9 cellular contexts compared by ENCODE assay signal in the genomic region with DNA sequence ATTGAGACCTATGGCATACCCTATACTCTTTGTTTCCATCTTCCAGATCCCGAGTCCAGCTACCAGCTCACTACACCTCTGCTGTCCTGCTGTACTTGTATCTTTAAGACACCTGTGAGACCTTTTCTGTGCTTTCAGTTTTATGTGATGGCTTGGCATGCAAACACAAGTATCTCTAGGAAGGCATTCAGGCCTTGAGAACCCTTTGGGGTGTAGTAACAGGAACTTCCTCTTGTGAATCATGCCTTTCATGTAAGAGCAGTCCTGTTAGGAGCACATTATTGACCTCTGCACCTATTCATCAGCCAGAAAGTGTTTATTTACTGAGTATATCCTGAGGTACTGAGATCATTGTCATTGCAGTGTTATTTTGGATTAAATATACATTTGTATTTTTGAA.
DNase-seq lines count a peak whose midpoint lies in the region; ATAC-seq and TF ChIP-seq lines count a peak whose summit lies in the region.
"Had no signal": no experiment of that assay in that cellular context is flagged by ENCODE, and none has a peak within 500 bp of the region (broad histone marks: within the 10 kb centered on the region; RNA-seq: fewer than 3 reads in every experiment).

No MANE protein-coding gene starts in this region.

- peaks cover 5% of the 10 kb centered on the region for H3K9me3 ChIP-seq in left ventricle myocardium inferior (replicated peaks)

- CTCF ChIA-PET in Calu3 (lab: Charles Lee), result no interaction called here

- no peaks in the 10 kb centered on the region for H3K4me1 ChIP-seq in left ventricle myocardium inferior

- no peaks in the 10 kb centered on the region for H3K36me3 Mint-ChIP-seq in Calu3 (ENCODE audit: insufficient read depth, unreplicated experiment)

- H3K27ac Mint-ChIP-seq in Calu3 (ENCODE audit: unreplicated experiment), result peak overlapping the region; percentile 17

- no peak overlapping the region for H3K27ac ChIP-seq in left ventricle myocardium inferior (replicated peaks)

- H3K27me3 Mint-ChIP-seq in Calu3 (ENCODE audit: unreplicated experiment), result no peaks in the 10 kb centered on the region

- peaks cover 12% of the 10 kb centered on the region for H3K27me3 ChIP-seq in left ventricle myocardium inferior (ENCODE audit: low read depth)

- H3K4me3 Mint-ChIP-seq in Calu3 (ENCODE audit: low read depth, unreplicated experiment), result no peak overlapping the region

- no peak overlapping the region for H3K4me3 ChIP-seq in left ventricle myocardium inferior

- no peaks in the 10 kb centered on the region for H3K9me3 Mint-ChIP-seq in Calu3 (ENCODE audit: low read depth, unreplicated experiment)

- ATAC-seq in GM19397 (IDR thresholded peaks at IDR 0.05; ENCODE audit: unreplicated experiment) (peak; percentile 61), HG03103 (IDR thresholded peaks at IDR 0.05; ENCODE audit: low read depth, unreplicated experiment) (peak; percentile 61), omental fat pad (ENCODE audit: low FRiP score) (no peak)

- H3K36me3 ChIP-seq in left ventricle myocardium inferior, result no peaks in the 10 kb centered on the region

- TF ChIP-seq CTCF in Calu3 (IDR thresholded peaks at IDR 0.05; ENCODE audit: unreplicated experiment) (no peak), left ventricle myocardium inferior (IDR thresholded peaks at IDR 0.05; ENCODE audit: borderline replicate concordance) (no peak), omental fat pad (IDR thresholded peaks at IDR 0.05) (no peak)

- peaks cover 9% of the 10 kb centered on the region for H3K4me1 Mint-ChIP-seq in Calu3 (ENCODE audit: low read depth, unreplicated experiment)

- DNase-seq in Calu3, result peak; percentile 30
- peak; percentile 75 for DNase-seq in SW480 (ENCODE audit: low spot score)
- no peak for DNase-seq in mesenteric fat pad (ENCODE audit: low spot score)
- no peak for DNase-seq in left ventricle myocardium inferior
- DNase-seq in omental fat pad (ENCODE audit: low spot score), result no peak
- DNase-seq in kidney glomerular epithelial cell (lab: John Stamatoyannopoulos, UW), result no peak
- DNase-seq: NCI-H2171 had no signal

- intact Hi-C loops in Calu3 (cut with micrococcal nuclease; ENCODE audit: unreplicated experiment), result no loop called here
- intact Hi-C loops in left ventricle myocardium inferior (cut with micrococcal nuclease), result no loop called here

- no TSS peak for BruUV-seq in Calu3 (replicated peaks; lab: Mats Ljungman, UMichigan)

Comparison
In these comparisons a context has a peak if more than half of its experiments do, and no peak if none do; other contexts are left out.
1. DNase-seq: peak in Calu3 (single experiment) and SW480 (single experiment); none in mesenteric fat pad (single experiment), left ventricle myocardium inferior (single experiment), omental fat pad (single experiment) and kidney glomerular epithelial cell (single experiment).